Comparison of ENCODE assay signal across 12 cellular contexts in genomic region chr14:71739273-71739990, GRCh38.
DNase-seq lines count a peak whose midpoint lies in the region; ATAC-seq and TF ChIP-seq lines count a peak whose summit lies in the region.
"Had no signal": no experiment of that assay in that cellular context is flagged by ENCODE, and none has a peak within 500 bp of the region (broad histone marks: within the 10 kb centered on the region; RNA-seq: fewer than 3 reads in every experiment).

No MANE protein-coding gene starts in this region.

- no peaks in the 10 kb centered on the region for H3K4me1 Mint-ChIP-seq in CD4-positive, alpha-beta T cell (ENCODE audit: low read depth)
- H3K4me1 Mint-ChIP-seq: central memory CD8-positive, alpha-beta T cell; stimulated activated naive B cell treated with anti-CD40 and anti-IgM and Interleukin-4, amounts not matched to agents 10 μg/mL and 1 μg/mL and 100 μg/mL, for 72 hours had no signal

- CTCF ChIA-PET in CD4-positive, alpha-beta T cell (lab: Charles Lee): interaction anchor here (1.1 kb wide), 1 partner anchor 601 kb away, joined by 5 read pairs; no protein-coding TSS in a partner anchor

- peaks cover 46% of the 10 kb centered on the region for H3K36me3 Mint-ChIP-seq in CD4-positive, alpha-beta T cell (ENCODE audit: low read depth)

- TF ChIP-seq CTCF in choroid plexus epithelial cell (conservative IDR thresholded peaks at IDR 0.05; ENCODE audit: low read depth, low read length) (peak; percentile 45), mucosa of descending colon (IDR thresholded peaks at IDR 0.05) (no peak)
- no peak for TF ChIP-seq CTCF in CD4-positive, alpha-beta T cell (IDR thresholded peaks at IDR 0.05)

- POLR2A ChIA-PET in CD4-positive, alpha-beta T cell (lab: Charles Lee): no interaction called here

- no peaks in the 10 kb centered on the region for H3K27me3 ChIP-seq in CD4-positive, alpha-beta T cell (ENCODE audit: control insufficient read depth, insufficient read depth, low read length)

- DNase-seq in ELF-1 (ENCODE audit: low read depth, low spot score): peak; percentile 43
- DNase-seq in LoVo (ENCODE audit: low spot score): peak; percentile 73
- peak; percentile 42 for DNase-seq in choroid plexus epithelial cell (ENCODE audit: low read depth)
- DNase-seq in mucosa of descending colon: peak in 2 of 3 donors; percentile 42 to 69
- DNase-seq in CD4-positive, alpha-beta T cell: no peak
- no peak for DNase-seq in NCI-H2227 treated with DMSO at 0.1 percent for 48 hours (lab: John Stamatoyannopoulos, UW)
- DNase-seq: MV-4-11; SHP77 treated with DMSO at 0.1 percent for 48 hours; stimulated activated naive B cell treated with anti-CD40 and anti-IgM and Interleukin-4, amounts not matched to agents 10 μg/mL and 1 μg/mL and 100 μg/mL, for 72 hours had no signal

- H3K9me3 ChIP-seq in mucosa of descending colon: no peaks in the 10 kb centered on the region
- H3K9me3 ChIP-seq in CD4-positive, alpha-beta T cell (ENCODE audit: control insufficient read depth, low read length): no peaks in the 10 kb centered on the region

- H3K4me3 ChIP-seq in choroid plexus epithelial cell (ENCODE audit: low read depth, low read length) (no peak overlapping the region), mucosa of descending colon (no peak overlapping the region)

- H3K27me3 Mint-ChIP-seq in CD4-positive, alpha-beta T cell: no peaks in the 10 kb centered on the region
- H3K27me3 Mint-ChIP-seq: central memory CD8-positive, alpha-beta T cell; stimulated activated naive B cell treated with anti-CD40 and anti-IgM and Interleukin-4, amounts not matched to agents 10 μg/mL and 1 μg/mL and 100 μg/mL, for 72 hours had no signal

- no peak overlapping the region for H3K27ac Mint-ChIP-seq in CD4-positive, alpha-beta T cell

- no peaks in the 10 kb centered on the region for H3K9me3 Mint-ChIP-seq in CD4-positive, alpha-beta T cell
- H3K9me3 Mint-ChIP-seq: central memory CD8-positive, alpha-beta T cell; stimulated activated naive B cell treated with anti-CD40 and anti-IgM and Interleukin-4, amounts not matched to agents 10 μg/mL and 1 μg/mL and 100 μg/mL, for 72 hours had no signal

- peaks cover 2% of the 10 kb centered on the region for H3K36me3 ChIP-seq in mucosa of descending colon (ENCODE audit: low read depth)

- H3K4me3 Mint-ChIP-seq in CD4-positive, alpha-beta T cell: no peak overlapping the region
- H3K4me3 Mint-ChIP-seq: central memory CD8-positive, alpha-beta T cell; stimulated activated naive B cell treated with anti-CD40 and anti-IgM and Interleukin-4, amounts not matched to agents 10 μg/mL and 1 μg/mL and 100 μg/mL, for 72 hours had no signal

- intact Hi-C loops in mucosa of descending colon (cut with DNase I, micrococcal nuclease): no loop called here
- intact Hi-C loops in CD4-positive, alpha-beta T cell (cut with DNase I, micrococcal nuclease): no loop called here

- no peak overlapping the region for H3K27ac ChIP-seq in CD4-positive, alpha-beta T cell (ENCODE audit: low read depth, low read length)

- peak; percentile 98 for ATAC-seq in mucosa of descending colon
- ATAC-seq in HG02973 (IDR thresholded peaks at IDR 0.05; ENCODE audit: unreplicated experiment): no peak
- no peak for ATAC-seq in GM21619 (IDR thresholded peaks at IDR 0.05; ENCODE audit: unreplicated experiment)
- no peak for ATAC-seq in CD4-positive, alpha-beta T cell (ENCODE audit: poor library complexity)
- ATAC-seq: stimulated activated naive B cell treated with anti-CD40 and anti-IgM and Interleukin-4, amounts not matched to agents 10 μg/mL and 1 μg/mL and 100 μg/mL, for 72 hours had no signal

- no peaks in the 10 kb centered on the region for H3K4me1 ChIP-seq in mucosa of descending colon (ENCODE audit: low read depth)

Comparison
In these comparisons a context has a peak if more than half of its experiments do, and no peak if none do; other contexts are left out.
1. DNase-seq: peak in ELF-1 (single experiment), LoVo (single experiment), choroid plexus epithelial cell (single experiment) and mucosa of descending colon (2 of 3); none in CD4-positive, alpha-beta T cell (0 of 10) and NCI-H2227 treated with DMSO at 0.1 percent for 48 hours (single experiment).